18 cellular contexts compared by ENCODE assay signal in the genomic region with DNA sequence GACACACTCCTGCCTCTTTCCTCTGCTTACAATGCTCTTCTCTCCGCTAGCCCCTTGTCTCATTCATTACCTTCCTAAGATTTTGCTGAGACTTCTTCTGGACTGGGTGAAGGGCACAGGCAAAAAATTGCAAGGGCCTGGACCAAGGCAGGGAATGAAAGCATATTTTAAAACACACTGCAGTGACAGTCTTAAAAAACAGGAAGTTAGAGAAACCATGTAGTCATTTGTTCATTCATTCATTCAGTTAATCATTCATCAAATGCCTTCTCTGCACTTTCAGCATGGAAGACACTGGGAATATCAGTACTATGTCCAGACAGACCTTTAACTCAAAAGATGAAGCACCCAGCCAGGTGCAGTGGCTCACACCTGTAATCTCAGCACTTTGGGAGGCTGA. TPM values are rescaled to one million over a fixed set of nuclear protein-coding genes. Genes with fewer than 3 reads are reported as not detected.
DNase-seq lines count a peak whose midpoint lies in the region; ATAC-seq, FAIRE-seq and TF ChIP-seq lines count a peak whose summit lies in the region.
"Had no signal": no experiment of that assay in that cellular context is flagged by ENCODE, and none has a peak within 500 bp of the region (broad histone marks: within the 10 kb centered on the region; RNA-seq: fewer than 3 reads in every experiment).

No MANE protein-coding gene starts in this region.

- in situ Hi-C loops in K562 (cut with MboI): loop anchor here (5.0 kb wide), 1 partner anchor 133 kb away; no protein-coding TSS in a partner anchor

- peak overlapping the region; percentile 6 for H3K27ac Mint-ChIP-seq in activated CD4-positive, alpha-beta T cell treated with anti-CD3 and anti-CD28 coated beads, Interleukin-2, amount 10 ng/mL, durations not matched to agents 7 days and 5 days
- no peak overlapping the region for H3K27ac Mint-ChIP-seq in activated CD4-positive, alpha-beta T cell treated with anti-CD3 and anti-CD28 coated beads, Interleukin-2, amount 10 ng/mL, durations not matched to agents 24 days and 14 days
- peak overlapping the region; percentile 99 for H3K27ac Mint-ChIP-seq in stimulated activated naive B cell treated with anti-CD40 and anti-IgM and Interleukin-4, amounts not matched to agents 10 μg/mL and 1 μg/mL and 100 μg/mL, for 72 hours

- TF ChIP-seq CTCF in OCI-LY1 (IDR thresholded peaks at IDR 0.05; ENCODE audit: low read length) (no peak), K562 (IDR thresholded peaks at IDR 0.05 in 2 of 3, conservative IDR thresholded peaks at IDR 0.05 in 1 of 3; ENCODE audit: insufficient read depth in 2 of 3, low read depth in 1 of 3, low read length in 3 of 3) (no peak), left lung (IDR thresholded peaks at IDR 0.05) (no peak)

- peaks cover 12% of the 10 kb centered on the region for H3K4me1 Mint-ChIP-seq in activated CD4-positive, alpha-beta T cell treated with anti-CD3 and anti-CD28 coated beads, Interleukin-2, amount 10 ng/mL, durations not matched to agents 7 days and 5 days
- peaks cover 23% of the 10 kb centered on the region for H3K4me1 Mint-ChIP-seq in activated CD4-positive, alpha-beta T cell treated with anti-CD3 and anti-CD28 coated beads, Interleukin-2, amount 10 ng/mL, durations not matched to agents 24 days and 14 days
- H3K4me1 Mint-ChIP-seq in stimulated activated naive B cell treated with anti-CD40 and anti-IgM and Interleukin-4, amounts not matched to agents 10 μg/mL and 1 μg/mL and 100 μg/mL, for 72 hours: peaks cover 54 to 65% of the 10 kb centered on the region in 2 donors

- H3K79me2 ChIP-seq in OCI-LY1 (ENCODE audit: insufficient read depth, low read length) (no peaks in the 10 kb centered on the region), K562 (ENCODE audit: control insufficient read depth, insufficient read depth, low read length) (no peaks in the 10 kb centered on the region)

- H3K9me3 Mint-ChIP-seq in activated CD4-positive, alpha-beta T cell treated with anti-CD3 and anti-CD28 coated beads, Interleukin-2, amount 10 ng/mL, durations not matched to agents 7 days and 5 days: no peaks in the 10 kb centered on the region
- no peaks in the 10 kb centered on the region for H3K9me3 Mint-ChIP-seq in activated CD4-positive, alpha-beta T cell treated with anti-CD3 and anti-CD28 coated beads, Interleukin-2, amount 10 ng/mL, durations not matched to agents 24 days and 14 days
- H3K9me3 Mint-ChIP-seq in stimulated activated naive B cell treated with anti-CD40 and anti-IgM and Interleukin-4, amounts not matched to agents 10 μg/mL and 1 μg/mL and 100 μg/mL, for 72 hours: peaks cover 4 to 11% of the 10 kb centered on the region in 2 donors

- POLR2A ChIA-PET in activated CD4-positive, alpha-beta T cell treated with anti-CD3 and anti-CD28 coated beads, Interleukin-2, amount 10 ng/mL, durations not matched to agents 7 days and 5 days (lab: Charles Lee): no interaction called here
- POLR2A ChIA-PET in K562 (lab: Yijun Ruan, JAX): no interaction called here

- H4K20me1 ChIP-seq in OCI-LY1 (ENCODE audit: insufficient read depth, low read length) (no peaks in the 10 kb centered on the region), K562 (replicated peaks; ENCODE audit: control insufficient read depth, insufficient read depth, low read length) (no peaks in the 10 kb centered on the region)

- FAIRE-seq in K562 (lab: Jason Lieb, UNC): no peak

- no peak for TF ChIP-seq EP300 in K562 (IDR thresholded peaks at IDR 0.05; ENCODE audit: low read length)

- 92% methylated on average over 1 of the region's 1 CpG for WGBS in K562 (ENCODE audit: insufficient coverage, low coverage, missing lambda C conversion rate)

- CTCF ChIA-PET in activated CD4-positive, alpha-beta T cell treated with anti-CD3 and anti-CD28 coated beads, Interleukin-2, amount 10 ng/mL, durations not matched to agents 7 days and 5 days (lab: Charles Lee): interaction anchor here (1.2 kb wide), 1 partner anchor 10 kb away, joined by 4 read pairs; no protein-coding TSS in a partner anchor
- CTCF ChIA-PET in K562 (lab: Yijun Ruan, JAX; ENCODE audit: low intra/inter-chr PET ratio): no interaction called here

- H3K9me3 ChIP-seq in OCI-LY1 (ENCODE audit: low read length) (no peaks in the 10 kb centered on the region), K562 (replicated peaks; ENCODE audit: control insufficient read depth, insufficient read depth, low read depth, low read length) (no peaks in the 10 kb centered on the region), left lung (no peaks in the 10 kb centered on the region)

- H3K27ac ChIP-seq in OCI-LY1 (ENCODE audit: low read depth, low read length, poor library complexity, severe bottlenecking) (peak overlapping the region; percentile 97), K562 (ENCODE audit: extremely low read depth, low read depth, low read length) (no peak overlapping the region), left lung (no peak overlapping the region)

- TF ChIP-seq POLR2A in K562 (conservative IDR thresholded peaks at IDR 0.05): no peak

- BruUV-seq in K562 (replicated peaks; lab: Mats Ljungman, UMichigan): no TSS peak

- no peak overlapping the region for H3K4me3 Mint-ChIP-seq in activated CD4-positive, alpha-beta T cell treated with anti-CD3 and anti-CD28 coated beads, Interleukin-2, amount 10 ng/mL, durations not matched to agents 7 days and 5 days
- no peak overlapping the region for H3K4me3 Mint-ChIP-seq in activated CD4-positive, alpha-beta T cell treated with anti-CD3 and anti-CD28 coated beads, Interleukin-2, amount 10 ng/mL, durations not matched to agents 24 days and 14 days
- H3K4me3 Mint-ChIP-seq in stimulated activated naive B cell treated with anti-CD40 and anti-IgM and Interleukin-4, amounts not matched to agents 10 μg/mL and 1 μg/mL and 100 μg/mL, for 72 hours: peak overlapping the region; percentile 72 to 73

- H3K4me3 ChIP-seq in OCI-LY1 (ENCODE audit: low read depth, low read length, poor library complexity, severe bottlenecking) (no peak overlapping the region), K562 (no peak overlapping the region), left lung (no peak overlapping the region)

- H3K36me3 Mint-ChIP-seq in activated CD4-positive, alpha-beta T cell treated with anti-CD3 and anti-CD28 coated beads, Interleukin-2, amount 10 ng/mL, durations not matched to agents 7 days and 5 days (ENCODE audit: low read depth): peaks cover 2% of the 10 kb centered on the region
- no peaks in the 10 kb centered on the region for H3K36me3 Mint-ChIP-seq in activated CD4-positive, alpha-beta T cell treated with anti-CD3 and anti-CD28 coated beads, Interleukin-2, amount 10 ng/mL, durations not matched to agents 24 days and 14 days (ENCODE audit: low read depth)
- peaks cover 12 to 24% of the 10 kb centered on the region in 2 donors for H3K36me3 Mint-ChIP-seq in stimulated activated naive B cell treated with anti-CD40 and anti-IgM and Interleukin-4, amounts not matched to agents 10 μg/mL and 1 μg/mL and 100 μg/mL, for 72 hours

- H3K36me3 ChIP-seq in OCI-LY1 (ENCODE audit: insufficient read depth, low read length) (no peaks in the 10 kb centered on the region), K562 (ENCODE audit: control insufficient read depth, insufficient read depth, low read length) (no peaks in the 10 kb centered on the region), left lung (no peaks in the 10 kb centered on the region)

- H3K27me3 ChIP-seq in OCI-LY1 (ENCODE audit: insufficient read depth, low read length) (no peaks in the 10 kb centered on the region), K562 (ENCODE audit: control insufficient read depth in 2 of 2, insufficient read depth in 2 of 2, low read length in 2 of 2) (no peaks in the 10 kb centered on the region), left lung (no peaks in the 10 kb centered on the region)

- no peaks in the 10 kb centered on the region for H3F3A ChIP-seq in OCI-LY1 (ENCODE audit: insufficient read depth, low read length)

- H3K9me2 ChIP-seq in OCI-LY1 (ENCODE audit: low read depth, low read length): no peaks in the 10 kb centered on the region

- TF ChIP-seq RAD21 in K562 (CRISPR knock-in tag; conservative IDR thresholded peaks at IDR 0.05 in 1 of 2, IDR thresholded peaks at IDR 0.05 in 1 of 2): no peak

- H2AFZ ChIP-seq in OCI-LY1 (ENCODE audit: low read length) (no peak overlapping the region), K562 (ENCODE audit: low read depth, low read length) (no peak overlapping the region)

- H3K27me3 Mint-ChIP-seq in activated CD4-positive, alpha-beta T cell treated with anti-CD3 and anti-CD28 coated beads, Interleukin-2, amount 10 ng/mL, durations not matched to agents 7 days and 5 days: peaks cover 2% of the 10 kb centered on the region
- H3K27me3 Mint-ChIP-seq in activated CD4-positive, alpha-beta T cell treated with anti-CD3 and anti-CD28 coated beads, Interleukin-2, amount 10 ng/mL, durations not matched to agents 24 days and 14 days: no peaks in the 10 kb centered on the region
- H3K27me3 Mint-ChIP-seq in stimulated activated naive B cell treated with anti-CD40 and anti-IgM and Interleukin-4, amounts not matched to agents 10 μg/mL and 1 μg/mL and 100 μg/mL, for 72 hours: no peaks in the 10 kb centered on the region

- ATAC-seq in K562 (no peak), HG02642 (IDR thresholded peaks at IDR 0.05; ENCODE audit: poor library complexity, unreplicated experiment) (no peak), left lung (no peak)
- no peak for ATAC-seq in stimulated activated naive B cell treated with anti-CD40 and anti-IgM and Interleukin-4, amounts not matched to agents 10 μg/mL and 1 μg/mL and 100 μg/mL, for 72 hours (replicated peaks)
- ATAC-seq: SK-N-SH treated with all-trans-retinoic acid at 6 μM for 48 hours had no signal

- peaks cover 67% of the 10 kb centered on the region for H3K4me1 ChIP-seq in OCI-LY1 (ENCODE audit: insufficient read depth, low read length, severe bottlenecking)
- H3K4me1 ChIP-seq in K562 (replicated peaks in 1 of 2; ENCODE audit: control insufficient read depth in 2 of 2, insufficient read depth in 2 of 2, low read length in 2 of 2): peaks cover 9 to 10% of the 10 kb centered on the region in 2 experiments; a peak in 3 of 5 replicates
- H3K4me1 ChIP-seq in left lung: peaks cover 0 to 12% of the 10 kb centered on the region in 2 donors

- H3K9ac ChIP-seq in OCI-LY1 (ENCODE audit: low read length) (peak overlapping the region; percentile 60; the same call in 1 of the 2 replicates), K562 (ENCODE audit: insufficient read depth in 1 of 2, low read depth in 2 of 2, low read length in 2 of 2) (no peak overlapping the region)

- no peak for DNase-seq in activated CD4-positive, alpha-beta T cell treated with anti-CD3 and anti-CD28 coated beads, Interleukin-2, amount 10 ng/mL, durations not matched to agents 7 days and 5 days
- DNase-seq in activated CD4-positive, alpha-beta T cell treated with anti-CD3 and anti-CD28 coated beads, Interleukin-2, amount 10 ng/mL, durations not matched to agents 24 days and 14 days: no peak
- no peak for DNase-seq in K562 (ENCODE audit: extremely low read depth in 1 of 4, low spot score in 3 of 4)
- DNase-seq in stimulated activated naive B cell treated with anti-CD40 and anti-IgM and Interleukin-4, amounts not matched to agents 10 μg/mL and 1 μg/mL and 100 μg/mL, for 72 hours: no peak
- no peak for DNase-seq in left lung
- DNase-seq in NCI-H1048 (lab: John Stamatoyannopoulos, UW): no peak
- DNase-seq: C1 segment of cervical spinal cord, DMS 273 treated with DMSO at 0.1 percent for 48 hours, GF-D8, GOT3, NCI-H146, NCI-H2081, NCI-H510A, NCI-H774, SHP77 treated with DMSO at 0.1 percent for 48 hours had no signal

- H3K9me1 ChIP-seq in K562 (ENCODE audit: control insufficient read depth, insufficient read depth, low read length): no peaks in the 10 kb centered on the region

- intact Hi-C loops in activated CD4-positive, alpha-beta T cell treated with anti-CD3 and anti-CD28 coated beads, Interleukin-2, amount 10 ng/mL, durations not matched to agents 24 days and 14 days (cut with micrococcal nuclease): loop anchor here (10.0 kb wide), 1 partner anchor 234 kb away; a partner anchor contains a TSS
- intact Hi-C loops in K562 (cut with micrococcal nuclease) (loop anchor here (10.0 kb wide), 1 partner anchor 356 kb away; no protein-coding TSS in a partner anchor), left lung (cut with DNase I) (loop anchor here in 1 of 2 donors (10.0 kb wide), 1 partner anchor 136 kb away; no protein-coding TSS in a partner anchor)

- H3K4me2 ChIP-seq in OCI-LY1 (ENCODE audit: low read length) (peak overlapping the region; percentile 53; the same call in 1 of the 2 replicates), K562 (ENCODE audit: insufficient read depth, low read length) (no peak overlapping the region)

RNA-seq across cellular contexts. Expression of a gene that starts 44.9 kb away (rescaled TPM):
- 10 to 100 TPM in 1 of 2 experiments, 1 to 10 TPM in 1; 9.0 to 10.3 TPM for total RNA-seq in activated CD4-positive, alpha-beta T cell treated with anti-CD3 and anti-CD28 coated beads, Interleukin-2, amount 10 ng/mL, durations not matched to agents 7 days and 5 days
- total RNA-seq in activated CD4-positive, alpha-beta T cell treated with anti-CD3 and anti-CD28 coated beads, Interleukin-2, amount 10 ng/mL, durations not matched to agents 24 days and 14 days: 7.3 and 8.1 TPM in 2 replicates
- 1.2 and 3.2 TPM in 2 replicates for total RNA-seq in K562 (2011; cell fraction: chromatin; rRNA removed; ENCODE audit: low replicate concordance)
- 0.79 and 1.0 TPM in 2 replicates for total RNA-seq in K562 (2011; cell fraction: nucleolus; rRNA removed)
- 1.4 and 2.7 TPM in 2 replicates for total RNA-seq in K562 (2011; cell fraction: nucleoplasm; rRNA removed)
- total RNA-seq in K562 (2014; rRNA removed) (2.3 TPM in 2 replicates), K562 (2014; rRNA removed; fragmentation: Illumina TruSeq; extraction: Trizol) (4.4 and 4.8 TPM in 2 replicates), K562 (2015; rRNA removed; fragmentation: Illumina TruSeq; extraction: Trizol) (4.9 and 5.0 TPM in 2 replicates), K562 (2021) (2.9 and 4.3 TPM in 2 replicates), left lung (10 to 100 TPM; 45.6 to 50.8 TPM)
- polyA plus RNA-seq in K562 (2011; rRNA removed) (1.8 and 2.4 TPM in 2 replicates), K562 (2014; fragmentation: Illumina TruSeq; extraction: Trizol) (4.1 and 4.3 TPM in 2 replicates), K562 (2014; fragmentation: Nextera tagmentation; extraction: Ambion mirVana) (1 to 10 TPM; 1.7 to 1.9 TPM), K562 (2014; rRNA removed) (2.9 and 3.9 TPM in 2 replicates)
- 1.0 and 1.8 TPM in 2 replicates for polyA plus RNA-seq in K562 (2011; cell fraction: cytosol; rRNA removed)
- 0.73 and 0.78 TPM in 2 replicates for polyA plus RNA-seq in K562 (2011; cell fraction: nucleus; rRNA removed)
- polyA plus RNA-seq in K562 (2012): 4.6 and 5.5 TPM in 2 replicates
- 2.9 and 3.5 TPM in 2 replicates for polyA minus RNA-seq in K562 (2011; rRNA and poly(A)+ RNA removed)
- polyA minus RNA-seq in K562 (2011; cell fraction: cytosol; rRNA and poly(A)+ RNA removed): 1.6 and 2.3 TPM in 2 replicates
- polyA minus RNA-seq in K562 (2011; cell fraction: nucleus; rRNA and poly(A)+ RNA removed): 0.54 and 1.8 TPM in 2 replicates

RNA-seq across cellular contexts. Expression of a gene that starts 45.5 kb away (rescaled TPM):
- 10 to 100 TPM; 60.5 to 64.2 TPM for total RNA-seq in activated CD4-positive, alpha-beta T cell treated with anti-CD3 and anti-CD28 coated beads, Interleukin-2, amount 10 ng/mL, durations not matched to agents 7 days and 5 days
- 55.5 and 57.7 TPM in 2 replicates for total RNA-seq in activated CD4-positive, alpha-beta T cell treated with anti-CD3 and anti-CD28 coated beads, Interleukin-2, amount 10 ng/mL, durations not matched to agents 24 days and 14 days
- total RNA-seq in K562 (2011; cell fraction: chromatin; rRNA removed; ENCODE audit: low replicate concordance): 78.0 and 216 TPM in 2 replicates
- total RNA-seq in K562 (2011; cell fraction: nucleolus; rRNA removed): 51.9 and 57.0 TPM in 2 replicates
- total RNA-seq in K562 (2011; cell fraction: nucleoplasm; rRNA removed): 101 and 161 TPM in 2 replicates
- total RNA-seq in K562 (2014; rRNA removed) (62.9 and 66.8 TPM in 2 replicates), K562 (2014; rRNA removed; fragmentation: Illumina TruSeq; extraction: Trizol) (73.2 and 80.9 TPM in 2 replicates), K562 (2015; rRNA removed; fragmentation: Illumina TruSeq; extraction: Trizol) (61.6 and 67.4 TPM in 2 replicates), K562 (2021) (82.1 and 82.7 TPM in 2 replicates), left lung (10 to 100 TPM; 20.7 to 28.9 TPM)
- polyA plus RNA-seq in K562 (2011; rRNA removed) (81.2 and 99.0 TPM in 2 replicates), K562 (2014; fragmentation: Illumina TruSeq; extraction: Trizol) (73.7 and 93.4 TPM in 2 replicates), K562 (2014; fragmentation: Nextera tagmentation; extraction: Ambion mirVana) (10 to 100 TPM; 21.9 to 30.6 TPM), K562 (2014; rRNA removed) (51.3 and 53.9 TPM in 2 replicates)
- 20.1 and 32.8 TPM in 2 replicates for polyA plus RNA-seq in K562 (2011; cell fraction: cytosol; rRNA removed)
- 77.6 and 91.0 TPM in 2 replicates for polyA plus RNA-seq in K562 (2011; cell fraction: nucleus; rRNA removed)
- 34.8 and 46.6 TPM in 2 replicates for polyA plus RNA-seq in K562 (2012)
- polyA minus RNA-seq in K562 (2011; rRNA and poly(A)+ RNA removed): 121 and 129 TPM in 2 replicates
- 28.7 and 41.6 TPM in 2 replicates for polyA minus RNA-seq in K562 (2011; cell fraction: cytosol; rRNA and poly(A)+ RNA removed)
- 75.3 and 97.9 TPM in 2 replicates for polyA minus RNA-seq in K562 (2011; cell fraction: nucleus; rRNA and poly(A)+ RNA removed)

Comparison
In these comparisons a context has a peak if more than half of its experiments do, and no peak if none do; other contexts are left out.
1. H3K4me3 Mint-ChIP-seq: peak in stimulated activated naive B cell treated with anti-CD40 and anti-IgM and Interleukin-4, amounts not matched to agents 10 μg/mL and 1 μg/mL and 100 μg/mL, for 72 hours (2 of 2); none in activated CD4-positive, alpha-beta T cell treated with anti-CD3 and anti-CD28 coated beads, Interleukin-2, amount 10 ng/mL, durations not matched to agents 7 days and 5 days (single experiment) and activated CD4-positive, alpha-beta T cell treated with anti-CD3 and anti-CD28 coated beads, Interleukin-2, amount 10 ng/mL, durations not matched to agents 24 days and 14 days (single experiment).